ENCODE assay signal across 9 cellular contexts in genomic region chr18:62420151-62420512, GRCh38.
DNase-seq lines count a peak whose midpoint lies in the region; ATAC-seq lines count a peak whose summit lies in the region.
"Had no signal": no experiment of that assay in that cellular context is flagged by ENCODE, and none has a peak within 500 bp of the region (broad histone marks: within the 10 kb centered on the region; RNA-seq: fewer than 3 reads in every experiment).

No MANE protein-coding gene starts in this region.

- peaks cover 37 to 41% (median 39%) of the 10 kb centered on the region in 3 donors for H3K4me1 Mint-ChIP-seq in T-cell
- peaks cover 16 to 19% of the 10 kb centered on the region in 2 donors for H3K4me1 Mint-ChIP-seq in stimulated activated naive B cell treated with anti-CD40 and anti-IgM and Interleukin-4, amounts not matched to agents 10 μg/mL and 1 μg/mL and 100 μg/mL, for 72 hours

- H3K4me3 Mint-ChIP-seq in T-cell: peak overlapping the region; percentile 73 to 77 (median 76)
- H3K4me3 Mint-ChIP-seq in stimulated activated naive B cell treated with anti-CD40 and anti-IgM and Interleukin-4, amounts not matched to agents 10 μg/mL and 1 μg/mL and 100 μg/mL, for 72 hours: peak overlapping the region; percentile 67 to 74

- peak overlapping the region; percentile 95 to 98 for H3K27ac Mint-ChIP-seq in T-cell
- H3K27ac Mint-ChIP-seq in stimulated activated naive B cell treated with anti-CD40 and anti-IgM and Interleukin-4, amounts not matched to agents 10 μg/mL and 1 μg/mL and 100 μg/mL, for 72 hours: peak overlapping the region; percentile 82

- H3K27me3 Mint-ChIP-seq in T-cell: peaks cover 0 to 7% of the 10 kb centered on the region in 2 donors
- no peaks in the 10 kb centered on the region for H3K27me3 Mint-ChIP-seq in stimulated activated naive B cell treated with anti-CD40 and anti-IgM and Interleukin-4, amounts not matched to agents 10 μg/mL and 1 μg/mL and 100 μg/mL, for 72 hours

- peak; percentile 16 for DNase-seq in NCI-H146 (lab: John Stamatoyannopoulos, UW)
- DNase-seq in NCI-H146 treated with DMSO at 0.1 percent for 48 hours (lab: John Stamatoyannopoulos, UW; ENCODE audit: unreplicated experiment): no peak
- DNase-seq in T-cell: no peak
- DNase-seq in epithelial cell of prostate (ENCODE audit: low read depth, low spot score): peak; percentile 49
- DNase-seq in stimulated activated naive B cell treated with anti-CD40 and anti-IgM and Interleukin-4, amounts not matched to agents 10 μg/mL and 1 μg/mL and 100 μg/mL, for 72 hours: no peak
- DNase-seq in C1 segment of cervical spinal cord (lab: John Stamatoyannopoulos, UW): no peak
- DNase-seq in NCI-H1417 (lab: John Stamatoyannopoulos, UW): no peak

- no peaks in the 10 kb centered on the region for H3K36me3 Mint-ChIP-seq in T-cell
- H3K36me3 Mint-ChIP-seq in stimulated activated naive B cell treated with anti-CD40 and anti-IgM and Interleukin-4, amounts not matched to agents 10 μg/mL and 1 μg/mL and 100 μg/mL, for 72 hours: peaks cover 0 to 2% of the 10 kb centered on the region in 2 donors

- CTCF ChIA-PET in T-cell (lab: Charles Lee): interaction anchor here (0.5 to 2.3 kb wide), 8 partner anchors 9 to 295 kb away, joined by 3 to 10 read pairs (median 4); partner anchors contain the start of genes PHLPP1 (in 1 of the 2) and ZCCHC2 (in 1 of the 2)

- no peaks in the 10 kb centered on the region for H3K9me3 Mint-ChIP-seq in T-cell
- peaks cover 0 to 2% of the 10 kb centered on the region in 2 donors for H3K9me3 Mint-ChIP-seq in stimulated activated naive B cell treated with anti-CD40 and anti-IgM and Interleukin-4, amounts not matched to agents 10 μg/mL and 1 μg/mL and 100 μg/mL, for 72 hours

- peak overlapping the region; percentile 73 for H3K27ac ChIP-seq in epithelial cell of prostate
- H3K27ac ChIP-seq: KMS-11 had no signal

- POLR2A ChIA-PET in T-cell (lab: Charles Lee): no interaction called here

- ATAC-seq in T-cell (replicated peaks in 1 of 4) (no peak), HG03108 (IDR thresholded peaks at IDR 0.05; ENCODE audit: unreplicated experiment) (no peak)
- ATAC-seq in stimulated activated naive B cell treated with anti-CD40 and anti-IgM and Interleukin-4, amounts not matched to agents 10 μg/mL and 1 μg/mL and 100 μg/mL, for 72 hours (replicated peaks): no peak

Comparison
In these comparisons a context has a peak if more than half of its experiments do, and no peak if none do; other contexts are left out.
1. DNase-seq: peak in NCI-H146 (single experiment) and epithelial cell of prostate (single experiment); none in NCI-H146 treated with DMSO at 0.1 percent for 48 hours (single experiment), T-cell (0 of 34), stimulated activated naive B cell treated with anti-CD40 and anti-IgM and Interleukin-4, amounts not matched to agents 10 μg/mL and 1 μg/mL and 100 μg/mL, for 72 hours (single experiment), C1 segment of cervical spinal cord (0 of 14) and NCI-H1417 (0 of 3).